ENCODE assay signal across 8 cellular contexts in the genomic region with DNA sequence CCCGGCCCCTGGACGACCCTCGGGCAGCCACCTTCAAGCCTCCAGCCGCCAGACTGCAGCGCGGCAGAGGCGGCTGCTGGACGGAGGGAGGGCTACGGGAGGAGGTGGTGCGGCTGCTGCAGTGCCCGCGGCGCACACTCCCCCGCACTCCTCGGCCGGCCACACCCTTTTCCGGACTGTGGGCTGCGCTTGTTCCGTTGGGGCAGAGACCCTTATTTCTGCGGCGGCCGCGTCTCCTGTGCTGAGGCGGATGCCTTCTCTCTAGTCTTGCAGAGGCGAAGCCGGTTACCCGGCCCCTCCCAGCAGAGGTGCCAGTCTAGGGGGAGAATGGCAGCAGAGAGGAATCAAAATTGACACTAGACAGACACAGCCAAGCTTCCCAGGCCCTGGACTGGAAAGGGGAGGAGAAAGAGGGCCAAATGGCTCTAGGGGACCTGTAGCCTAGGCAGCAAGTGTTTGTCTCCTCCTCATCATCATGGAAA. TPM values are rescaled to one million over a fixed set of nuclear protein-coding genes. Genes with fewer than 3 reads are reported as not detected.
A peak's percentile ranks its signal among the peaks of the same experiment; 100 is the strongest.
DNase-seq lines count a peak whose midpoint lies in the region; ATAC-seq and TF ChIP-seq lines count a peak whose summit lies in the region.

No MANE protein-coding gene starts in this region.

- H2AFZ ChIP-seq in PC-3 (ENCODE audit: low read length) (peak overlapping the region; percentile 85), neural cell (ENCODE audit: low read depth, low read length) (peak overlapping the region; percentile 33)

- under 1% methylated on average over 27 of the region's 27 CpGs for WGBS in thymus

- BruUV-seq in PC-3 (replicated peaks; lab: Mats Ljungman, UMichigan) = no TSS peak

- TF ChIP-seq CTCF in HEK293 (tag by site-specific recombination; IDR thresholded peaks at IDR 0.05) = no peak
- no peak for TF ChIP-seq CTCF in PC-3 (conservative IDR thresholded peaks at IDR 0.05; ENCODE audit: low read depth, low read length)
- TF ChIP-seq CTCF in neural cell (IDR thresholded peaks at IDR 0.05; ENCODE audit: poor library complexity, severe bottlenecking) = no peak

- peaks cover 15 to 42% of the 10 kb centered on the region in 2 experiments; a peak in 2 of 3 replicates for H3K36me3 ChIP-seq in HEK293 (ENCODE audit: control insufficient read depth in 2 of 2, insufficient read depth in 1 of 2, low read length in 2 of 2)
- peaks cover 31% of the 10 kb centered on the region for H3K36me3 ChIP-seq in PC-3 (ENCODE audit: low read depth, low read length)
- no peaks in the 10 kb centered on the region for H3K36me3 ChIP-seq in neural cell (ENCODE audit: insufficient read depth, low read length)
- peaks cover 38% of the 10 kb centered on the region for H3K36me3 ChIP-seq in thymus (ENCODE audit: control insufficient read depth, insufficient read depth)

- peaks cover 25% of the 10 kb centered on the region for H3K79me2 ChIP-seq in PC-3 (ENCODE audit: low read length)
- H3K79me2 ChIP-seq in neural cell (replicated peaks; ENCODE audit: insufficient read depth, low read length) = no peaks in the 10 kb centered on the region

- H3K9me3 ChIP-seq in HEK293 (ENCODE audit: control insufficient read depth, insufficient read depth, low read depth, low read length) (no peaks in the 10 kb centered on the region), PC-3 (ENCODE audit: low read length) (no peaks in the 10 kb centered on the region), neural cell (ENCODE audit: low read length) (no peaks in the 10 kb centered on the region), thymus (ENCODE audit: control insufficient read depth) (no peaks in the 10 kb centered on the region)

- POLR2A ChIA-PET in HEK293 (lab: Yijun Ruan, JAX) (interaction anchor here (1.0 to 3.8 kb wide), 7 partner anchors 11 to 93 kb away, joined by 3 to 99 read pairs (median 27); a partner anchor contains a TSS), PC-3 (lab: Charles Lee; ENCODE audit: unreplicated experiment) (interaction anchor here (0.6 to 0.7 kb wide), 2 partner anchors 29 to 32 kb away, joined by 4 to 6 read pairs; a partner anchor contains a TSS)

- H3K27ac ChIP-seq in HEK293 (ENCODE audit: extremely low read depth, low read depth, low read length) = peak overlapping the region; percentile 57; the same call in 1 of the 2 replicates
- H3K27ac ChIP-seq in PC-3 (ENCODE audit: low read length) = no peak overlapping the region; the same call in 1 of the 2 replicates
- no peak overlapping the region for H3K27ac ChIP-seq in neural cell (ENCODE audit: low read length)
- H3K27ac ChIP-seq in thymus (ENCODE audit: low read depth) = peak overlapping the region; percentile 93

- DNase-seq in EH (ENCODE audit: low read depth) = peak; percentile 70
- peak; percentile 62 for DNase-seq in PC-3
- DNase-seq in activated T-cell treated with anti-CD3 and anti-CD28 coated beads, Interleukin-2, amount 50 U/mL, for 48 hours = peak; percentile 77 to 82
- DNase-seq in fibroblast of gingiva (ENCODE audit: low read depth) = peak; percentile 33
- DNase-seq in OCI-M2 (lab: John Stamatoyannopoulos, UW; ENCODE audit: unreplicated experiment) = no peak

- no peaks in the 10 kb centered on the region for H3K9me2 ChIP-seq in PC-3 (replicated peaks; ENCODE audit: low read length)
- H3K9me2 ChIP-seq in neural cell (ENCODE audit: insufficient read depth, low read length) = no peaks in the 10 kb centered on the region

- no peaks in the 10 kb centered on the region for H3F3A ChIP-seq in PC-3 (ENCODE audit: low read length, unreplicated experiment)
- H3F3A ChIP-seq in neural cell (ENCODE audit: insufficient read depth, low read length, poor library complexity, severe bottlenecking) = no peaks in the 10 kb centered on the region

- intact Hi-C loops in PC-3 (cut with micrococcal nuclease) = no loop called here

- H3K4me3 ChIP-seq in HEK293 (ENCODE audit: low read depth, low read length) (peak overlapping the region; percentile 80), PC-3 (ENCODE audit: low read length) (peak overlapping the region; percentile 96), neural cell (ENCODE audit: low read length) (peak overlapping the region; percentile 76), thymus (ENCODE audit: low read length) (peak overlapping the region; percentile 63)

- H4K20me1 ChIP-seq in PC-3 (ENCODE audit: low read length) (no peaks in the 10 kb centered on the region), neural cell (ENCODE audit: insufficient read depth) (no peaks in the 10 kb centered on the region)

- no peak for TF ChIP-seq EP300 in neural cell (conservative IDR thresholded peaks at IDR 0.05; ENCODE audit: poor library complexity, severe bottlenecking)

- H3K4me1 ChIP-seq in HEK293 (ENCODE audit: control insufficient read depth, insufficient read depth, low read length) (peaks cover 9% of the 10 kb centered on the region), PC-3 (ENCODE audit: insufficient read depth, low read length) (peaks cover 28% of the 10 kb centered on the region), thymus (ENCODE audit: control insufficient read depth, insufficient read depth, low read length) (peaks cover 19% of the 10 kb centered on the region)

- ATAC-seq in PC-3 = peak; percentile 36

- no peaks in the 10 kb centered on the region for H3K27me3 ChIP-seq in PC-3 (ENCODE audit: low read length)
- no peaks in the 10 kb centered on the region for H3K27me3 ChIP-seq in neural cell (ENCODE audit: insufficient read depth, low read depth, low read length)
- no peaks in the 10 kb centered on the region for H3K27me3 ChIP-seq in thymus (ENCODE audit: control insufficient read depth, insufficient read depth)

- CTCF ChIA-PET in HEK293 (lab: Yijun Ruan, JAX) = interaction anchor here (1.0 to 6.8 kb wide), 6 partner anchors 11 to 130 kb away, joined by 3 to 65 read pairs (median 12); a partner anchor contains a TSS
- CTCF ChIA-PET in PC-3 (lab: Charles Lee) = no interaction called here

- no peak for TF ChIP-seq RAD21 in neural cell (conservative IDR thresholded peaks at IDR 0.05)

- H3K4me2 ChIP-seq in PC-3 (ENCODE audit: low read length) = peak overlapping the region; percentile 100
- H3K4me2 ChIP-seq in neural cell (ENCODE audit: low read length) = peak overlapping the region; percentile 74

- H3K9ac ChIP-seq in PC-3 (ENCODE audit: low read length) = peak overlapping the region; percentile 84
- H3K9ac ChIP-seq in neural cell (ENCODE audit: low read length) = peak overlapping the region; percentile 80

TF ChIP-seq in neural cell, 6 proteins besides CTCF, POLR2A, EP300 and RAD21:
- TF ChIP-seq POLR2AphosphoS5 (IDR thresholded peaks at IDR 0.05) = peak; percentile 16
- no peak for TF ChIP-seq MXI1 (conservative IDR thresholded peaks at IDR 0.05; ENCODE audit: poor library complexity, severe bottlenecking)

RNA-seq across cellular contexts. Expression of a gene that starts 1.2 kb away (rescaled TPM):
- 120 and 176 TPM in 2 replicates for total RNA-seq in PC-3 (2014; rRNA removed)
- polyA plus RNA-seq in neural cell (19.6 and 25.1 TPM in 2 replicates), thymus (39.2 TPM)
- polyA minus RNA-seq in neural cell = 16.4 and 26.1 TPM in 2 replicates

RNA-seq across cellular contexts. Expression of a gene that starts 11.2 kb away (rescaled TPM):
- total RNA-seq in PC-3 (2014; rRNA removed) = 4.8 and 5.6 TPM in 2 replicates
- polyA plus RNA-seq in neural cell (6.7 and 11.3 TPM in 2 replicates), thymus (3.1 TPM)
- polyA minus RNA-seq in neural cell = 18.8 and 25.1 TPM in 2 replicates

RNA-seq across cellular contexts. Expression of a gene that starts 12.8 kb away (rescaled TPM):
- total RNA-seq in PC-3 (2014; rRNA removed) = 3,106 and 3,551 TPM in 2 replicates
- polyA plus RNA-seq in neural cell (1,970 and 2,186 TPM in 2 replicates), thymus (5,569 TPM)
- polyA minus RNA-seq in neural cell = 503 and 510 TPM in 2 replicates

RNA-seq across cellular contexts. Expression of a gene that starts 23.1 kb away (rescaled TPM):
- 153 and 178 TPM in 2 replicates for total RNA-seq in PC-3 (2014; rRNA removed)
- polyA plus RNA-seq in neural cell (369 and 376 TPM in 2 replicates), thymus (60.9 TPM)
- 78.0 and 82.5 TPM in 2 replicates for polyA minus RNA-seq in neural cell

RNA-seq across cellular contexts. Expression of a gene that starts 24.9 kb away (rescaled TPM):
- 391 and 406 TPM in 2 replicates for total RNA-seq in PC-3 (2014; rRNA removed)
- 109 and 115 TPM in 2 replicates for polyA plus RNA-seq in neural cell
- 77.4 and 113 TPM in 2 replicates for polyA minus RNA-seq in neural cell
- 67.9 TPM for polyA plus RNA-seq in thymus

Comparison
In these comparisons a context has a peak if more than half of its experiments do, and no peak if none do; other contexts are left out.
1. H3K27ac ChIP-seq: peak in HEK293 (single experiment) and thymus (single experiment); none in PC-3 (single experiment) and neural cell (single experiment).
2. Peak in every context shown above with its lines, with median percentiles within 50 percentile points of each other: H3K4me3 ChIP-seq.